In the genomic region with DNA sequence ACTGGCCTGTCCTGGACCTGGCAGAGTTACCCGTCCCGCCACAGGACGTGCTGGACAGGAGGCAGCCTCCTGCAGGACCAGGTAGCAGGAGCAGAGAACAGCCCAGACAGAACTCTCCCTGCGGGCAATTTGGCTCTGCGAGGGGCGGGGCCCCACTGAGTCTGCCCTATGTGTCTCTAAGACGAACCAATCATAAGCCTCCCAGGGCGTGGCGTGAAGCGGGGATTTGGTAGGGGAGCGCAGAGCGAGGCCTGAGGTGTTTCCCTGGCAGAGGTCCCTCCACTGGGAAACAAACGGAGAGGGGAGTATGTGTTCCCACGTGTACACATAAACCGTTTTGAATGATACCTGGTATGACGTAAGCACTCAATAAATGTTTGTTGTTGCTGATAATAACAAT, we compare ENCODE assay signal across 9 cellular contexts. TPM values are rescaled to one million over a fixed set of nuclear protein-coding genes. Genes with fewer than 3 reads are reported as not detected.
DNase-seq lines count a peak whose midpoint lies in the region; ATAC-seq and TF ChIP-seq lines count a peak whose summit lies in the region.
"Had no signal": no experiment of that assay in that cellular context is flagged by ENCODE, and none has a peak within 500 bp of the region (broad histone marks: within the 10 kb centered on the region; RNA-seq: fewer than 3 reads in every experiment).

No MANE protein-coding gene starts in this region.

- intact Hi-C loops in left lung (cut with DNase I), result no loop called here

- H3K27ac ChIP-seq in CD8-positive, alpha-beta memory T cell (ENCODE audit: low read depth, low read length), result no peak overlapping the region
- H3K27ac ChIP-seq in neutrophil (peak overlapping the region; percentile 63), left lung (no peak overlapping the region)

- no peak for DNase-seq in CD8-positive, alpha-beta memory T cell
- no peak for DNase-seq in activated naive CD8-positive, alpha-beta T cell treated with anti-CD3 and anti-CD28 coated beads, Interleukin-2, amount 10 ng/mL, durations not matched to agents 7 days and 5 days
- no peak for DNase-seq in left lung
- DNase-seq in UCSD-AML1 (lab: John Stamatoyannopoulos, UW; ENCODE audit: unreplicated experiment), result no peak
- DNase-seq in COR-L47 (lab: John Stamatoyannopoulos, UW), result no peak
- DNase-seq: Kasumi-1, NCI-H2107 had no signal

- H3K27ac Mint-ChIP-seq in CD8-positive, alpha-beta memory T cell, result peak overlapping the region in 7 of 8 donors; percentile 43 to 93 (median 87)
- peak overlapping the region; percentile 73 to 92 (median 74) for H3K27ac Mint-ChIP-seq in IgD-negative memory B cell
- peak overlapping the region; percentile 77 for H3K27ac Mint-ChIP-seq in activated naive CD8-positive, alpha-beta T cell treated with anti-CD3 and anti-CD28 coated beads, Interleukin-2, amount 10 ng/mL, durations not matched to agents 7 days and 5 days

- H3K4me3 ChIP-seq in CD8-positive, alpha-beta memory T cell (ENCODE audit: low read length), result no peak overlapping the region
- H3K4me3 ChIP-seq in neutrophil (ENCODE audit: low read depth in 1 of 2, low read length in 1 of 2) (no peak overlapping the region), left lung (no peak overlapping the region)

- no peaks in the 10 kb centered on the region for H3K27me3 ChIP-seq in CD8-positive, alpha-beta memory T cell (ENCODE audit: insufficient read depth, low read length, poor library complexity, severe bottlenecking)
- H3K27me3 ChIP-seq in neutrophil, result no peaks in the 10 kb centered on the region
- H3K27me3 ChIP-seq in left lung, result no peaks in the 10 kb centered on the region

- H3K9me3 ChIP-seq in CD8-positive, alpha-beta memory T cell (ENCODE audit: low read length), result no peaks in the 10 kb centered on the region
- no peaks in the 10 kb centered on the region for H3K9me3 ChIP-seq in neutrophil
- H3K9me3 ChIP-seq in left lung, result no peaks in the 10 kb centered on the region

- ATAC-seq in activated naive CD8-positive, alpha-beta T cell treated with anti-CD3 and anti-CD28 coated beads, Interleukin-2, amount 10 ng/mL, durations not matched to agents 7 days and 5 days (ENCODE audit: low read depth), result no peak
- no peak for ATAC-seq in left lung

- no peaks in the 10 kb centered on the region for H3K9me3 Mint-ChIP-seq in CD8-positive, alpha-beta memory T cell
- no peaks in the 10 kb centered on the region for H3K9me3 Mint-ChIP-seq in IgD-negative memory B cell
- H3K9me3 Mint-ChIP-seq in activated naive CD8-positive, alpha-beta T cell treated with anti-CD3 and anti-CD28 coated beads, Interleukin-2, amount 10 ng/mL, durations not matched to agents 7 days and 5 days, result no peaks in the 10 kb centered on the region

- CTCF ChIA-PET in CD8-positive, alpha-beta memory T cell (lab: Charles Lee), result interaction anchor here (1.6 to 23.5 kb wide), 3 partner anchors 8 to 44 kb away, joined by 3 to 532 read pairs (median 15); no protein-coding TSS in a partner anchor

- peak overlapping the region in 4 of 7 donors; percentile 2 to 72 (median 26) for H3K4me3 Mint-ChIP-seq in CD8-positive, alpha-beta memory T cell
- H3K4me3 Mint-ChIP-seq in IgD-negative memory B cell, result peak overlapping the region in 3 of 4 donors; percentile 58 to 81 (median 77)
- no peak overlapping the region for H3K4me3 Mint-ChIP-seq in activated naive CD8-positive, alpha-beta T cell treated with anti-CD3 and anti-CD28 coated beads, Interleukin-2, amount 10 ng/mL, durations not matched to agents 7 days and 5 days

- peaks cover 0 to 1% of the 10 kb centered on the region in 2 donors for H3K27me3 Mint-ChIP-seq in CD8-positive, alpha-beta memory T cell
- H3K27me3 Mint-ChIP-seq in IgD-negative memory B cell, result peaks cover 2% of the 10 kb centered on the region
- H3K27me3 Mint-ChIP-seq in activated naive CD8-positive, alpha-beta T cell treated with anti-CD3 and anti-CD28 coated beads, Interleukin-2, amount 10 ng/mL, durations not matched to agents 7 days and 5 days, result no peaks in the 10 kb centered on the region

- H3K36me3 ChIP-seq in CD8-positive, alpha-beta memory T cell (ENCODE audit: insufficient read depth, low read length), result no peaks in the 10 kb centered on the region
- peaks cover 10% of the 10 kb centered on the region for H3K36me3 ChIP-seq in neutrophil
- H3K36me3 ChIP-seq in left lung, result peaks cover 0 to 6% of the 10 kb centered on the region in 2 donors

- POLR2A ChIA-PET in CD8-positive, alpha-beta memory T cell (lab: Charles Lee), result no interaction called here
- POLR2A ChIA-PET in activated naive CD8-positive, alpha-beta T cell treated with anti-CD3 and anti-CD28 coated beads, Interleukin-2, amount 10 ng/mL, durations not matched to agents 7 days and 5 days (lab: Charles Lee), result interaction anchor here (3.1 kb wide), 1 partner anchor 13 kb away, joined by 10 read pairs; no protein-coding TSS in a partner anchor

- peaks cover 83 to 98% (median 92%) of the 10 kb centered on the region in 3 donors for H3K4me1 Mint-ChIP-seq in CD8-positive, alpha-beta memory T cell
- H3K4me1 Mint-ChIP-seq in IgD-negative memory B cell, result peaks cover 73 to 91% (median 83%) of the 10 kb centered on the region in 3 donors
- peaks cover 73% of the 10 kb centered on the region for H3K4me1 Mint-ChIP-seq in activated naive CD8-positive, alpha-beta T cell treated with anti-CD3 and anti-CD28 coated beads, Interleukin-2, amount 10 ng/mL, durations not matched to agents 7 days and 5 days

- peaks cover 96% of the 10 kb centered on the region for H3K4me1 ChIP-seq in CD8-positive, alpha-beta memory T cell (ENCODE audit: insufficient read depth, low read length)
- peaks cover 90 to 92% of the 10 kb centered on the region in 2 experiments for H3K4me1 ChIP-seq in neutrophil (ENCODE audit: control insufficient read depth in 1 of 2, insufficient read depth in 1 of 2, low read depth in 1 of 2, low read length in 1 of 2)
- H3K4me1 ChIP-seq in left lung, result peaks cover 33 to 99% of the 10 kb centered on the region in 2 donors

- no peak for TF ChIP-seq CTCF in neutrophil (IDR thresholded peaks at IDR 0.05)
- TF ChIP-seq CTCF in left lung (IDR thresholded peaks at IDR 0.05), result no peak

- H3K36me3 Mint-ChIP-seq in CD8-positive, alpha-beta memory T cell, result peaks cover 0 to 15% (median 4%) of the 10 kb centered on the region in 3 donors
- peaks cover 3% of the 10 kb centered on the region for H3K36me3 Mint-ChIP-seq in IgD-negative memory B cell
- H3K36me3 Mint-ChIP-seq in activated naive CD8-positive, alpha-beta T cell treated with anti-CD3 and anti-CD28 coated beads, Interleukin-2, amount 10 ng/mL, durations not matched to agents 7 days and 5 days, result peaks cover 12% of the 10 kb centered on the region

RNA-seq across cellular contexts. Expression of a gene that starts 7.4 kb away (rescaled TPM):
- total RNA-seq in CD8-positive, alpha-beta memory T cell, result 100 to 1,000 TPM; 356 to 388 TPM
- polyA plus RNA-seq in CD8-positive, alpha-beta memory T cell, result 131 TPM
- 544 TPM for polyA plus RNA-seq in IgD-negative memory B cell
- 10 to 100 TPM; 71.9 to 80.2 TPM for total RNA-seq in activated naive CD8-positive, alpha-beta T cell treated with anti-CD3 and anti-CD28 coated beads, Interleukin-2, amount 10 ng/mL, durations not matched to agents 7 days and 5 days
- 100 to 1,000 TPM in 1 of 2 donors, 10 to 100 TPM in 1; 88.4 to 244 TPM for total RNA-seq in left lung
